Comparison of ENCODE assay signal across 1 cellular context in the genomic region with DNA sequence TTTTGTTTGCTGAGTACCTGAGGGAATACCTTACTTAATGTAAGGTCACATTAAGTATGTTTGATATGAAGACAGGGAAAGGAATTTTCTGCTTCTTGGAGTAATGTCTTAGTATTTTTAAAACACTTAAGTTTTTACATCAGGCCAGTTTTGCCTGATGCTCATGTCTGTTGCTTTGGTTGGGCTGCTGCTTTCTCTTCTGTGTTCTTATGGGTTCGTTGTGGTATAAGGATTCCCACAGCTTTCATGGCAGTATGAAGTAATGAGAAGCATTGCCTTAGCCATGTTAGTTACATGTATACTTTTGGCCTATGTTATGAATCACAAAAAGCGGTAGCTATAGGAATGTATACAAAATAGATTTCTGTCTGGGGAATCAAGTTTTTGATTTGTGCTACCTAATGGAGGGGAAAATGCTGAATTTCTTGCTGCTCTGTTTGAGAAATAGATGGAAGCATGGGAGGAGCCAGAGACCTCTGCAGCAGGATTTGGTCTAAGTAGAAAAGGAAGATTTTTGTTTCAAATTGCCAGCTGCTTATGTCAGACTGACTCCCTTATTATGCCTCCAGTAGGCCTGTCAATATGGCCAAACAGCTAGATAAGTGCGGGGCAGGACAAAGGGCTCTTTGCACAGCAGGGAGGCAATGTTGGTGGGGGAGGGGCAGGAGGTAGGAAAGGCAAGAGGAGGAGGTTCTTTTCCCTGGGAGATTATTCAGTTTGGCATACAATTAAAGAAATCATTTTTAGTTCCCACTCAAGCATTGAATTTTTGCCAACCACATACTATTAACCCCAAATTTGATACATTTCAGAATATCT.
TF ChIP-seq lines count a peak whose summit lies in the region.

No MANE protein-coding gene starts in this region.

TF ChIP-seq in HEK293, 187 proteins besides CTCF, POLR2A, EP300 and RAD21 (continued from another document and continues in another):
- TF ChIP-seq, protein P1, sequence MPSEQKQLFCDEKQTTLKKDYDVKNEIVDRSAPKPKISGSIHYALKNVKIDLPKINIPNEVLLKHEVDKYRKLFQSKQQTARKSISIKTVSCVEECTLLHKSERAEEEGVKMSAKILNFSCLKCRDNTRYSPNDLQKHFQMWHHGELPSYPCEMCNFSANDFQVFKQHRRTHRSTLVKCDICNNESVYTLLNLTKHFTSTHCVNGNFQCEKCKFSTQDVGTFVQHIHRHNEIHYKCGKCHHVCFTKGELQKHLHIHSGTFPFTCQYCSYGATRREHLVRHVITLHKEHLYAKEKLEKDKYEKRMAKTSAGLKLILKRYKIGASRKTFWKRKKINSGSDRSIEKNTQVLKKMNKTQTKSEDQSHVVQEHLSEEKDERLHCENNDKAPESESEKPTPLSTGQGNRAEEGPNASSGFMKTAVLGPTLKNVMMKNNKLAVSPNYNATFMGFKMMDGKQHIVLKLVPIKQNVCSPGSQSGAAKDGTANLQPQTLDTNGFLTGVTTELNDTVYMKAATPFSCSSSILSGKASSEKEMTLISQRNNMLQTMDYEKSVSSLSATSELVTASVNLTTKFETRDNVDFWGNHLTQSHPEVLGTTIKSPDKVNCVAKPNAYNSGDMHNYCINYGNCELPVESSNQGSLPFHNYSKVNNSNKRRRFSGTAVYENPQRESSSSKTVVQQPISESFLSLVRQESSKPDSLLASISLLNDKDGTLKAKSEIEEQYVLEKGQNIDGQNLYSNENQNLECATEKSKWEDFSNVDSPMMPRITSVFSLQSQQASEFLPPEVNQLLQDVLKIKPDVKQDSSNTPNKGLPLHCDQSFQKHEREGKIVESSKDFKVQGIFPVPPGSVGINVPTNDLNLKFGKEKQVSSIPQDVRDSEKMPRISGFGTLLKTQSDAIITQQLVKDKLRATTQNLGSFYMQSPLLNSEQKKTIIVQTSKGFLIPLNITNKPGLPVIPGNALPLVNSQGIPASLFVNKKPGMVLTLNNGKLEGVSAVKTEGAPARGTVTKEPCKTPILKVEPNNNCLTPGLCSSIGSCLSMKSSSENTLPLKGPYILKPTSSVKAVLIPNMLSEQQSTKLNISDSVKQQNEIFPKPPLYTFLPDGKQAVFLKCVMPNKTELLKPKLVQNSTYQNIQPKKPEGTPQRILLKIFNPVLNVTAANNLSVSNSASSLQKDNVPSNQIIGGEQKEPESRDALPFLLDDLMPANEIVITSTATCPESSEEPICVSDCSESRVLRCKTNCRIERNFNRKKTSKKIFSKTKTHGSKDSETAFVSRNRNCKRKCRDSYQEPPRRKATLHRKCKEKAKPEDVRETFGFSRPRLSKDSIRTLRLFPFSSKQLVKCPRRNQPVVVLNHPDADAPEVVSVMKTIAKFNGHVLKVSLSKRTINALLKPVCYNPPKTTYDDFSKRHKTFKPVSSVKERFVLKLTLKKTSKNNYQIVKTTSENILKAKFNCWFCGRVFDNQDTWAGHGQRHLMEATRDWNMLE (tag by site-specific recombination; conservative IDR thresholded peaks at IDR 0.05; ENCODE audit: low read depth), result 0 out of 2 replicates have a peak, but pooled peaks have one; percentile 21
- TF ChIP-seq ZNF792 (tag by site-specific recombination; IDR thresholded peaks at IDR 0.05), result no peak
- TF ChIP-seq ZNF561 (tag by site-specific recombination; IDR thresholded peaks at IDR 0.05; ENCODE audit: borderline replicate concordance), result no peak
- no peak for TF ChIP-seq ZNF768 (tag by site-specific recombination; IDR thresholded peaks at IDR 0.05)
- TF ChIP-seq KLF8 (tag by site-specific recombination; IDR thresholded peaks at IDR 0.05), result peak; percentile 67
- no peak for TF ChIP-seq ZNF433 (tag by site-specific recombination; IDR thresholded peaks at IDR 0.05; ENCODE audit: low read depth)
- TF ChIP-seq ZNF501 (tag by site-specific recombination; IDR thresholded peaks at IDR 0.05), result 0 out of 2 replicates have a peak, but pooled peaks have one; percentile 9
- no peak for TF ChIP-seq SALL2 (tag by site-specific recombination; IDR thresholded peaks at IDR 0.05; ENCODE audit: borderline replicate concordance)
- no peak for TF ChIP-seq ZNF707 (tag by site-specific recombination; IDR thresholded peaks at IDR 0.05)
- no peak for TF ChIP-seq YY2 (tag by site-specific recombination; IDR thresholded peaks at IDR 0.05)
- TF ChIP-seq, protein P2, sequence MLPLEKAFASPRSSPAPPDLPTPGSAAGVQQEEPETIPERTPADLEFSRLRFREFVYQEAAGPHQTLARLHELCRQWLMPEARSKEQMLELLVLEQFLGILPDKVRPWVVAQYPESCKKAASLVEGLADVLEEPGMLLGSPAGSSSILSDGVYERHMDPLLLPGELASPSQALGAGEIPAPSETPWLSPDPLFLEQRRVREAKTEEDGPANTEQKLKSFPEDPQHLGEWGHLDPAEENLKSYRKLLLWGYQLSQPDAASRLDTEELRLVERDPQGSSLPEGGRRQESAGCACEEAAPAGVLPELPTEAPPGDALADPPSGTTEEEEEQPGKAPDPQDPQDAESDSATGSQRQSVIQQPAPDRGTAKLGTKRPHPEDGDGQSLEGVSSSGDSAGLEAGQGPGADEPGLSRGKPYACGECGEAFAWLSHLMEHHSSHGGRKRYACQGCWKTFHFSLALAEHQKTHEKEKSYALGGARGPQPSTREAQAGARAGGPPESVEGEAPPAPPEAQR (tag by site-specific recombination; IDR thresholded peaks at IDR 0.05), result no peak
- no peak for TF ChIP-seq KLF16 (tag by site-specific recombination; IDR thresholded peaks at IDR 0.05)
- TF ChIP-seq ZNF48 (tag by site-specific recombination; IDR thresholded peaks at IDR 0.05), result no peak
- no peak for TF ChIP-seq ZBTB20 (tag by site-specific recombination; IDR thresholded peaks at IDR 0.05)
- TF ChIP-seq ZNF621 (tag by site-specific recombination; IDR thresholded peaks at IDR 0.05), result no peak
- no peak for TF ChIP-seq ZNF302 (tag by site-specific recombination; IDR thresholded peaks at IDR 0.05; ENCODE audit: low read depth)
- TF ChIP-seq ZNF350 (tag by site-specific recombination; IDR thresholded peaks at IDR 0.05), result no peak
- TF ChIP-seq, protein P3, sequence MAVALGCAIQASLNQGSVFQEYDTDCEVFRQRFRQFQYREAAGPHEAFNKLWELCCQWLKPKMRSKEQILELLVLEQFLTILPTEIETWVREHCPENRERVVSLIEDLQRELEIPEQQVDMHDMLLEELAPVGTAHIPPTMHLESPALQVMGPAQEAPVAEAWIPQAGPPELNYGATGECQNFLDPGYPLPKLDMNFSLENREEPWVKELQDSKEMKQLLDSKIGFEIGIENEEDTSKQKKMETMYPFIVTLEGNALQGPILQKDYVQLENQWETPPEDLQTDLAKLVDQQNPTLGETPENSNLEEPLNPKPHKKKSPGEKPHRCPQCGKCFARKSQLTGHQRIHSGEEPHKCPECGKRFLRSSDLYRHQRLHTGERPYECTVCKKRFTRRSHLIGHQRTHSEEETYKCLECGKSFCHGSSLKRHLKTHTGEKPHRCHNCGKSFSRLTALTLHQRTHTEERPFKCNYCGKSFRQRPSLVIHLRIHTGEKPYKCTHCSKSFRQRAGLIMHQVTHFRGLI (tag by site-specific recombination; IDR thresholded peaks at IDR 0.05), result peak; percentile 83
- TF ChIP-seq KLF9 (tag by site-specific recombination; IDR thresholded peaks at IDR 0.05; ENCODE audit: low read depth), result 0 out of 2 replicates have a peak, but pooled peaks have one; percentile 25
- TF ChIP-seq, protein P4, sequence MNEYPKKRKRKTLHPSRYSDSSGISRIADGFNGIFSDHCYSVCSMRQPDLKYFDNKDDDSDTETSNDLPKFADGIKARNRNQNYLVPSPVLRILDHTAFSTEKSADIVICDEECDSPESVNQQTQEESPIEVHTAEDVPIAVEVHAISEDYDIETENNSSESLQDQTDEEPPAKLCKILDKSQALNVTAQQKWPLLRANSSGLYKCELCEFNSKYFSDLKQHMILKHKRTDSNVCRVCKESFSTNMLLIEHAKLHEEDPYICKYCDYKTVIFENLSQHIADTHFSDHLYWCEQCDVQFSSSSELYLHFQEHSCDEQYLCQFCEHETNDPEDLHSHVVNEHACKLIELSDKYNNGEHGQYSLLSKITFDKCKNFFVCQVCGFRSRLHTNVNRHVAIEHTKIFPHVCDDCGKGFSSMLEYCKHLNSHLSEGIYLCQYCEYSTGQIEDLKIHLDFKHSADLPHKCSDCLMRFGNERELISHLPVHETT (tag by site-specific recombination; IDR thresholded peaks at IDR 0.05), result 0 out of 2 replicates have a peak, but pooled peaks have one; percentile 32
- no peak for TF ChIP-seq ZNF658 (tag by site-specific recombination; IDR thresholded peaks at IDR 0.05)
- no peak for TF ChIP-seq KLF1 (tag by site-specific recombination; IDR thresholded peaks at IDR 0.05)
- no peak for TF ChIP-seq GLIS2 (tag by site-specific recombination; IDR thresholded peaks at IDR 0.05)
- TF ChIP-seq GFI1B (tag by site-specific recombination; IDR thresholded peaks at IDR 0.05), result no peak
- TF ChIP-seq, protein P5, sequence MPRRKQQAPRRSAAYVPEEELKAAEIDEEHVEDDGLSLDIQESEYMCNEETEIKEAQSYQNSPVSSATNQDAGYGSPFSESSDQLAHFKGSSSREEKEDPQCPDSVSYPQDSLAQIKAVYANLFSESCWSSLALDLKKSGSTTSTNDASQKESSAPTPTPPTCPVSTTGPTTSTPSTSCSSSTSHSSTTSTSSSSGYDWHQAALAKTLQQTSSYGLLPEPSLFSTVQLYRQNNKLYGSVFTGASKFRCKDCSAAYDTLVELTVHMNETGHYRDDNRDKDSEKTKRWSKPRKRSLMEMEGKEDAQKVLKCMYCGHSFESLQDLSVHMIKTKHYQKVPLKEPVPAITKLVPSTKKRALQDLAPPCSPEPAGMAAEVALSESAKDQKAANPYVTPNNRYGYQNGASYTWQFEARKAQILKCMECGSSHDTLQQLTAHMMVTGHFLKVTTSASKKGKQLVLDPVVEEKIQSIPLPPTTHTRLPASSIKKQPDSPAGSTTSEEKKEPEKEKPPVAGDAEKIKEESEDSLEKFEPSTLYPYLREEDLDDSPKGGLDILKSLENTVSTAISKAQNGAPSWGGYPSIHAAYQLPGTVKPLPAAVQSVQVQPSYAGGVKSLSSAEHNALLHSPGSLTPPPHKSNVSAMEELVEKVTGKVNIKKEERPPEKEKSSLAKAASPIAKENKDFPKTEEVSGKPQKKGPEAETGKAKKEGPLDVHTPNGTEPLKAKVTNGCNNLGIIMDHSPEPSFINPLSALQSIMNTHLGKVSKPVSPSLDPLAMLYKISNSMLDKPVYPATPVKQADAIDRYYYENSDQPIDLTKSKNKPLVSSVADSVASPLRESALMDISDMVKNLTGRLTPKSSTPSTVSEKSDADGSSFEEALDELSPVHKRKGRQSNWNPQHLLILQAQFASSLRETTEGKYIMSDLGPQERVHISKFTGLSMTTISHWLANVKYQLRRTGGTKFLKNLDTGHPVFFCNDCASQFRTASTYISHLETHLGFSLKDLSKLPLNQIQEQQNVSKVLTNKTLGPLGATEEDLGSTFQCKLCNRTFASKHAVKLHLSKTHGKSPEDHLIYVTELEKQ (tag by site-specific recombination; IDR thresholded peaks at IDR 0.05; ENCODE audit: borderline replicate concordance), result no peak
- no peak for TF ChIP-seq ZNF473 (tag by site-specific recombination; IDR thresholded peaks at IDR 0.05)
- no peak for TF ChIP-seq ZNF292 (tag by site-specific recombination; IDR thresholded peaks at IDR 0.05; ENCODE audit: borderline replicate concordance, low read depth)
- TF ChIP-seq ZNF202 (tag by site-specific recombination; IDR thresholded peaks at IDR 0.05; ENCODE audit: borderline replicate concordance), result no peak
- peak; percentile 45; the same call in 1 of the 2 replicates for TF ChIP-seq ZNF600 (tag by site-specific recombination; IDR thresholded peaks at IDR 0.05)
- no peak for TF ChIP-seq ZNF394 (tag by site-specific recombination; IDR thresholded peaks at IDR 0.05; ENCODE audit: borderline replicate concordance)
- TF ChIP-seq, protein P6, sequence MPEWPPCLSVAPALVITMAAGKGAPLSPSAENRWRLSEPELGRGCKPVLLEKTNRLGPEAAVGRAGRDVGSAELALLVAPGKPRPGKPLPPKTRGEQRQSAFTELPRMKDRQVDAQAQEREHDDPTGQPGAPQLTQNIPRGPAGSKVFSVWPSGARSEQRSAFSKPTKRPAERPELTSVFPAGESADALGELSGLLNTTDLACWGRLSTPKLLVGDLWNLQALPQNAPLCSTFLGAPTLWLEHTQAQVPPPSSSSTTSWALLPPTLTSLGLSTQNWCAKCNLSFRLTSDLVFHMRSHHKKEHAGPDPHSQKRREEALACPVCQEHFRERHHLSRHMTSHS (tag by site-specific recombination; IDR thresholded peaks at IDR 0.05), result 0 out of 2 replicates have a peak, but pooled peaks have one; percentile 15
- 0 out of 2 replicates have a peak, but pooled peaks have one; percentile 31 for TF ChIP-seq ZNF423 (tag by site-specific recombination; IDR thresholded peaks at IDR 0.05)
- TF ChIP-seq ZNF785 (tag by site-specific recombination; IDR thresholded peaks at IDR 0.05), result no peak
- no peak for TF ChIP-seq ZNF266 (tag by site-specific recombination; IDR thresholded peaks at IDR 0.05; ENCODE audit: low read depth)
- no peak for TF ChIP-seq ZNF558 (tag by site-specific recombination; IDR thresholded peaks at IDR 0.05)
- TF ChIP-seq ZIC2 (tag by site-specific recombination; IDR thresholded peaks at IDR 0.05), result peak; percentile 82
- no peak for TF ChIP-seq ZFP69B (tag by site-specific recombination; IDR thresholded peaks at IDR 0.05)
- peak; percentile 91 for TF ChIP-seq WT1 (tag by site-specific recombination; IDR thresholded peaks at IDR 0.05)
- TF ChIP-seq, protein P7, sequence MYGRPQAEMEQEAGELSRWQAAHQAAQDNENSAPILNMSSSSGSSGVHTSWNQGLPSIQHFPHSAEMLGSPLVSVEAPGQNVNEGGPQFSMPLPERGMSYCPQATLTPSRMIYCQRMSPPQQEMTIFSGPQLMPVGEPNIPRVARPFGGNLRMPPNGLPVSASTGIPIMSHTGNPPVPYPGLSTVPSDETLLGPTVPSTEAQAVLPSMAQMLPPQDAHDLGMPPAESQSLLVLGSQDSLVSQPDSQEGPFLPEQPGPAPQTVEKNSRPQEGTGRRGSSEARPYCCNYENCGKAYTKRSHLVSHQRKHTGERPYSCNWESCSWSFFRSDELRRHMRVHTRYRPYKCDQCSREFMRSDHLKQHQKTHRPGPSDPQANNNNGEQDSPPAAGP (tag by site-specific recombination; IDR thresholded peaks at IDR 0.05), result peak; percentile 65; the same call in 1 of the 2 replicates
- no peak for TF ChIP-seq ZNF776 (tag by site-specific recombination; IDR thresholded peaks at IDR 0.05; ENCODE audit: borderline replicate concordance)
- no peak for TF ChIP-seq ZNF311 (tag by site-specific recombination; IDR thresholded peaks at IDR 0.05; ENCODE audit: borderline replicate concordance)
- no peak for TF ChIP-seq ZNF660 (tag by site-specific recombination; IDR thresholded peaks at IDR 0.05)
- peak; percentile 89 for TF ChIP-seq IKZF3 (tag by site-specific recombination; IDR thresholded peaks at IDR 0.05)
- peak; percentile 95 for TF ChIP-seq ZNF529 (tag by site-specific recombination; IDR thresholded peaks at IDR 0.05; ENCODE audit: insufficient replicate concordance)
- no peak for TF ChIP-seq ZNF138 (tag by site-specific recombination; IDR thresholded peaks at IDR 0.05; ENCODE audit: borderline replicate concordance)
- TF ChIP-seq ZNF2 (tag by site-specific recombination; IDR thresholded peaks at IDR 0.05), result 0 out of 2 replicates have a peak, but pooled peaks have one; percentile 2
- TF ChIP-seq, protein P8, sequence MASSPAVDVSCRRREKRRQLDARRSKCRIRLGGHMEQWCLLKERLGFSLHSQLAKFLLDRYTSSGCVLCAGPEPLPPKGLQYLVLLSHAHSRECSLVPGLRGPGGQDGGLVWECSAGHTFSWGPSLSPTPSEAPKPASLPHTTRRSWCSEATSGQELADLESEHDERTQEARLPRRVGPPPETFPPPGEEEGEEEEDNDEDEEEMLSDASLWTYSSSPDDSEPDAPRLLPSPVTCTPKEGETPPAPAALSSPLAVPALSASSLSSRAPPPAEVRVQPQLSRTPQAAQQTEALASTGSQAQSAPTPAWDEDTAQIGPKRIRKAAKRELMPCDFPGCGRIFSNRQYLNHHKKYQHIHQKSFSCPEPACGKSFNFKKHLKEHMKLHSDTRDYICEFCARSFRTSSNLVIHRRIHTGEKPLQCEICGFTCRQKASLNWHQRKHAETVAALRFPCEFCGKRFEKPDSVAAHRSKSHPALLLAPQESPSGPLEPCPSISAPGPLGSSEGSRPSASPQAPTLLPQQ (tag by site-specific recombination; IDR thresholded peaks at IDR 0.05), result no peak
